Comparison of ENCODE assay signal across 8 cellular contexts in the genomic region with DNA sequence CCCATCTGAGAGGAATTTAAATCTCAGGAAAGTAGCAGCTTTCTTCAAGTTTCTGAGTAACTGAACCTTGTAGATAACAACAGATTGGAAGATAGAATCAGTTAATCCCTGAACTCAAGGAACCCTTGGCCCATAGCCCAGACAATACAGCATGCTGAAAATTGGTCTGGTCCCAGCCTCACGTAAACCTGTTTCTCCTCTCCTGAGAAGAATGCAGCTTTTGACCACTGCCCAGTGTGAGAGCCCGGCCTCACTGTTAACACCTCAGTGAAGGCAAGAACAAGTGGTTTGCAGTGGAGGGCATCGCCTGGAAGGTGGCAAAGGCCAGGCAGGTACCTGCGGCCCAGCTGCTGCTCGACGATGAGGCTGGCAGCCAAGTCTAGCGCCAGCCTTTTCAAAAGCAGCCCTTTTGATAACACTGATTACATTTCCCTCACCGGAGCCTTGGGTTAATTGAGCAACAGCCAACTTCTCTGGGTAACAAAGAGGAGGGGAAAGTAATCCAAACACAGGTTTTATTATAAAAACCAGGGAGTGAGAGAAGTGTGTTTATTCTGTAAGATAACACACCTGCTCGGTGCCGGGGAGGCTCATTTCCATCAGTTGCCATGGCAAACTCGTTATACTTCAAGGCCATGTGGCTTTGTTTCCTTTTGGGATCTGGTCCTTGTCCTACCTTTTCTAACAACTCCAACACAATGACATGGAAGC. TPM values are rescaled to one million over a fixed set of nuclear protein-coding genes. Genes with fewer than 3 reads are reported as not detected.
DNase-seq lines count a peak whose midpoint lies in the region; ATAC-seq and TF ChIP-seq lines count a peak whose summit lies in the region.

No MANE protein-coding gene starts in this region.

- H3K4me2 ChIP-seq in SK-N-SH: peak overlapping the region; percentile 64

- H3K27ac ChIP-seq in SK-N-SH (ENCODE audit: low read depth in 2 of 2, low read length in 1 of 2) (peak overlapping the region; percentile 76 to 96), thoracic aorta (peak overlapping the region; percentile 36 to 57)

- H3K9me3 ChIP-seq in SK-N-SH (no peaks in the 10 kb centered on the region), thoracic aorta (no peaks in the 10 kb centered on the region)

- no peaks in the 10 kb centered on the region; the same call in 1 of the 2 replicates for H3K79me2 ChIP-seq in SK-N-SH (ENCODE audit: insufficient read depth)

- H2AFZ ChIP-seq in SK-N-SH (ENCODE audit: low read depth): peak overlapping the region; percentile 83

- no peaks in the 10 kb centered on the region for H4K20me1 ChIP-seq in SK-N-SH (ENCODE audit: insufficient read depth)

- 0 out of 4 replicates have a peak, but pooled peaks have one; percentile 3 to 36 for TF ChIP-seq EP300 in SK-N-SH (IDR thresholded peaks at IDR 0.05; ENCODE audit: borderline replicate concordance in 1 of 2, low read depth in 1 of 2, low read length in 1 of 2)

- POLR2A ChIA-PET in SK-N-SH (lab: Yijun Ruan, JAX): interaction anchor here (1.6 kb wide), 1 partner anchor 68 kb away, joined by 5 read pairs; a partner anchor contains a TSS

- DNase-seq in LoVo (ENCODE audit: low spot score) (peak; percentile 60), SK-N-SH (no peak), iris pigment epithelial cell (ENCODE audit: low read depth) (peak; percentile 65), thoracic aorta (ENCODE audit: low spot score) (no peak), cerebellar nuclear complex (lab: John Stamatoyannopoulos, UW) (no peak)

- H3K9ac ChIP-seq in SK-N-SH: peak overlapping the region; percentile 4; the same call in 1 of the 2 replicates

- H3K27me3 ChIP-seq in SK-N-SH (ENCODE audit: insufficient read depth) (no peaks in the 10 kb centered on the region), thoracic aorta (replicated peaks; ENCODE audit: insufficient read depth) (no peaks in the 10 kb centered on the region)

- CTCF ChIA-PET in SK-N-SH (lab: Yijun Ruan, JAX): interaction anchor here (0.7 to 1.8 kb wide), 6 partner anchors 12 to 492 kb away, joined by 3 to 4 read pairs (median 4); a partner anchor contains a TSS

- peaks cover 7% of the 10 kb centered on the region for H3F3A ChIP-seq in SK-N-SH (replicated peaks; ENCODE audit: insufficient read depth)

- no peak for TF ChIP-seq RAD21 in SK-N-SH (IDR thresholded peaks at IDR 0.05; ENCODE audit: low read length)

- ATAC-seq in thoracic aorta (ENCODE audit: insufficient number of reproducible peaks, low FRiP score, low read depth) (no peak), HG03045 (IDR thresholded peaks at IDR 0.05; ENCODE audit: unreplicated experiment) (no peak), GM21737 (IDR thresholded peaks at IDR 0.05; ENCODE audit: unreplicated experiment) (no peak), GM19035 (IDR thresholded peaks at IDR 0.05; ENCODE audit: unreplicated experiment) (no peak)

- H3K36me3 ChIP-seq in SK-N-SH (replicated peaks in 1 of 2; ENCODE audit: control insufficient read depth in 1 of 2, insufficient read depth in 2 of 2, low read length in 1 of 2) (no peaks in the 10 kb centered on the region), thoracic aorta (no peaks in the 10 kb centered on the region)

- H3K4me3 ChIP-seq in SK-N-SH (ENCODE audit: low read depth in 2 of 2, low read length in 1 of 2) (no peak overlapping the region), thoracic aorta (peak overlapping the region; percentile 46)

- no peaks in the 10 kb centered on the region for H3K9me2 ChIP-seq in SK-N-SH

- WGBS in SK-N-SH (ENCODE audit: low lambda C conversion rate): 40% methylated on average over 11 of the region's 11 CpGs

- TF ChIP-seq CTCF in SK-N-SH (IDR thresholded peaks at IDR 0.05): no peak
- TF ChIP-seq CTCF in thoracic aorta (IDR thresholded peaks at IDR 0.05): no peak

- peaks cover 35 to 40% of the 10 kb centered on the region in 2 experiments for H3K4me1 ChIP-seq in SK-N-SH (ENCODE audit: control insufficient read depth in 1 of 2, insufficient read depth in 2 of 2, low read depth in 1 of 2, low read length in 1 of 2)
- H3K4me1 ChIP-seq in thoracic aorta (ENCODE audit: control insufficient read depth in 1 of 2, low read depth in 2 of 2): peaks cover 16 to 46% of the 10 kb centered on the region in 2 donors

TF ChIP-seq in SK-N-SH, 30 proteins besides CTCF, POLR2A, EP300 and RAD21 (continues in another document):
- TF ChIP-seq NRF1 (IDR thresholded peaks at IDR 0.05; ENCODE audit: low read depth, low read length) (no peak), RCOR1 (IDR thresholded peaks at IDR 0.05; ENCODE audit: low read length) (no peak), TCF12 (IDR thresholded peaks at IDR 0.05) (peak; percentile 66), TAF1 (IDR thresholded peaks at IDR 0.05; ENCODE audit: borderline replicate concordance, low read depth, low read length) (no peak), NFIC (IDR thresholded peaks at IDR 0.05; ENCODE audit: borderline replicate concordance) (peak; percentile 80), GABPA (IDR thresholded peaks at IDR 0.05; ENCODE audit: low read depth) (no peak), JUND (IDR thresholded peaks at IDR 0.05) (peak; percentile 12; the same call in 1 of the 2 replicates), FOXM1 (IDR thresholded peaks at IDR 0.05; ENCODE audit: low read depth) (no peak), ELF1 (IDR thresholded peaks at IDR 0.05) (no peak), SMC3 (IDR thresholded peaks at IDR 0.05; ENCODE audit: low read depth, low read length) (0 out of 2 replicates have a peak, but pooled peaks have one; percentile 3), FOSL2 (IDR thresholded peaks at IDR 0.05; ENCODE audit: borderline replicate concordance, low read depth) (no peak), FOXJ3 (CRISPR knock-in tag; IDR thresholded peaks at IDR 0.05) (no peak), RXRA (IDR thresholded peaks at IDR 0.05; ENCODE audit: borderline replicate concordance, low read depth) (peak; percentile 38; the same call in 1 of the 2 replicates), SIN3A (IDR thresholded peaks at IDR 0.05; ENCODE audit: borderline replicate concordance, low read depth, low read length) (no peak), TEAD4 (IDR thresholded peaks at IDR 0.05; ENCODE audit: borderline replicate concordance, insufficient read depth) (no peak), YY1 (IDR thresholded peaks at IDR 0.05; ENCODE audit: low read depth) (no peak), MEF2A (IDR thresholded peaks at IDR 0.05; ENCODE audit: borderline replicate concordance, low read depth) (0 out of 2 replicates have a peak, but pooled peaks have one; percentile 7), RFX5 (IDR thresholded peaks at IDR 0.05; ENCODE audit: low read length) (no peak), POLR2AphosphoS5 (IDR thresholded peaks at IDR 0.05; ENCODE audit: low read depth, low read length) (peak; percentile 22; the same call in 1 of the 2 replicates)
- TF ChIP-seq, protein P1, sequence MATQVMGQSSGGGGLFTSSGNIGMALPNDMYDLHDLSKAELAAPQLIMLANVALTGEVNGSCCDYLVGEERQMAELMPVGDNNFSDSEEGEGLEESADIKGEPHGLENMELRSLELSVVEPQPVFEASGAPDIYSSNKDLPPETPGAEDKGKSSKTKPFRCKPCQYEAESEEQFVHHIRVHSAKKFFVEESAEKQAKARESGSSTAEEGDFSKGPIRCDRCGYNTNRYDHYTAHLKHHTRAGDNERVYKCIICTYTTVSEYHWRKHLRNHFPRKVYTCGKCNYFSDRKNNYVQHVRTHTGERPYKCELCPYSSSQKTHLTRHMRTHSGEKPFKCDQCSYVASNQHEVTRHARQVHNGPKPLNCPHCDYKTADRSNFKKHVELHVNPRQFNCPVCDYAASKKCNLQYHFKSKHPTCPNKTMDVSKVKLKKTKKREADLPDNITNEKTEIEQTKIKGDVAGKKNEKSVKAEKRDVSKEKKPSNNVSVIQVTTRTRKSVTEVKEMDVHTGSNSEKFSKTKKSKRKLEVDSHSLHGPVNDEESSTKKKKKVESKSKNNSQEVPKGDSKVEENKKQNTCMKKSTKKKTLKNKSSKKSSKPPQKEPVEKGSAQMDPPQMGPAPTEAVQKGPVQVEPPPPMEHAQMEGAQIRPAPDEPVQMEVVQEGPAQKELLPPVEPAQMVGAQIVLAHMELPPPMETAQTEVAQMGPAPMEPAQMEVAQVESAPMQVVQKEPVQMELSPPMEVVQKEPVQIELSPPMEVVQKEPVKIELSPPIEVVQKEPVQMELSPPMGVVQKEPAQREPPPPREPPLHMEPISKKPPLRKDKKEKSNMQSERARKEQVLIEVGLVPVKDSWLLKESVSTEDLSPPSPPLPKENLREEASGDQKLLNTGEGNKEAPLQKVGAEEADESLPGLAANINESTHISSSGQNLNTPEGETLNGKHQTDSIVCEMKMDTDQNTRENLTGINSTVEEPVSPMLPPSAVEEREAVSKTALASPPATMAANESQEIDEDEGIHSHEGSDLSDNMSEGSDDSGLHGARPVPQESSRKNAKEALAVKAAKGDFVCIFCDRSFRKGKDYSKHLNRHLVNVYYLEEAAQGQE (IDR thresholded peaks at IDR 0.05; ENCODE audit: low read depth, low read length): no peak
- TF ChIP-seq, protein P2, sequence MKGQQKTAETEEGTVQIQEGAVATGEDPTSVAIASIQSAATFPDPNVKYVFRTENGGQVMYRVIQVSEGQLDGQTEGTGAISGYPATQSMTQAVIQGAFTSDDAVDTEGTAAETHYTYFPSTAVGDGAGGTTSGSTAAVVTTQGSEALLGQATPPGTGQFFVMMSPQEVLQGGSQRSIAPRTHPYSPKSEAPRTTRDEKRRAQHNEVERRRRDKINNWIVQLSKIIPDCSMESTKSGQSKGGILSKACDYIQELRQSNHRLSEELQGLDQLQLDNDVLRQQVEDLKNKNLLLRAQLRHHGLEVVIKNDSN (IDR thresholded peaks at IDR 0.05; ENCODE audit: borderline replicate concordance, low read depth): no peak
- TF ChIP-seq, protein P3, sequence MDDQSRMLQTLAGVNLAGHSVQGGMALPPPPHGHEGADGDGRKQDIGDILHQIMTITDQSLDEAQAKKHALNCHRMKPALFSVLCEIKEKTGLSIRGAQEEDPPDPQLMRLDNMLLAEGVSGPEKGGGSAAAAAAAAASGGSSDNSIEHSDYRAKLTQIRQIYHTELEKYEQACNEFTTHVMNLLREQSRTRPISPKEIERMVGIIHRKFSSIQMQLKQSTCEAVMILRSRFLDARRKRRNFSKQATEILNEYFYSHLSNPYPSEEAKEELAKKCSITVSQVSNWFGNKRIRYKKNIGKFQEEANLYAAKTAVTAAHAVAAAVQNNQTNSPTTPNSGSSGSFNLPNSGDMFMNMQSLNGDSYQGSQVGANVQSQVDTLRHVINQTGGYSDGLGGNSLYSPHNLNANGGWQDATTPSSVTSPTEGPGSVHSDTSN (IDR thresholded peaks at IDR 0.05): no peak; the same call in 1 of the 2 replicates

RNA-seq across cellular contexts. Expression of a gene that starts 54.0 kb away (rescaled TPM):
- polyA plus RNA-seq in SK-N-SH (2012; rRNA removed): 5.5 and 5.6 TPM in 2 replicates
- polyA plus RNA-seq in SK-N-SH (2012; cell fraction: cytosol; rRNA removed): 6.1 and 8.0 TPM in 2 replicates
- 4.3 and 6.7 TPM in 2 replicates for polyA plus RNA-seq in SK-N-SH (2012; cell fraction: nucleus; rRNA removed)
- 10 to 100 TPM; 11.8 to 32.2 TPM for total RNA-seq in thoracic aorta

Comparison
In these comparisons a context has a peak if more than half of its experiments do, and no peak if none do; other contexts are left out.
1. DNase-seq: peak in LoVo (single experiment) and iris pigment epithelial cell (single experiment); none in SK-N-SH (single experiment), thoracic aorta (single experiment) and cerebellar nuclear complex (0 of 2).